Comparison of ENCODE assay signal across 30 cellular contexts in the genomic region with DNA sequence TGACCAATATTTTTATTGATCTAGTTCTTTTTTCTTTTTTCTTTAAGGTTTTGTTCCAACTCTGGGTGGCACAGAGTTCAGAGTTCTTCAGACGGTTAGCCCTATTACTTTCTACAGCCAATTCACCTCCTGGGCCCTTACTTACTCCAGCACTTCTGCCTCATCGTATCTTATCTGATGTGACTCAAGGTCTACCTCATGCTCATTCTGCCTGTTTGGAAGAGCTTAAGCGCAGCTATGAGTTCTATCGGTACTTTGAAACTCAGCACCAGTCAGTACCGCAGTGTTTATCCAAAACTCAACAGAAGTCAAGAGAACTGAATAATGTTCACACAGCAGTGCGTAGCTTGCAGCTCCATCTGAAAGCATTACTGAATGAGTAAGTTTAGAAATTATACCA.
"Had no signal": no experiment of that assay in that cellular context is flagged by ENCODE, and none has a peak within 500 bp of the region (broad histone marks: within the 10 kb centered on the region; RNA-seq: fewer than 3 reads in every experiment).

No MANE protein-coding gene starts in this region.

- ATAC-seq: activated CD8-positive, alpha-beta memory T cell treated with anti-CD3 and anti-CD28 coated beads, Interleukin-2, amount 10 ng/mL, durations not matched to agents 7 days and 5 days; activated CD8-positive, alpha-beta T cell treated with anti-CD3 and anti-CD28 coated beads for 36 hours; activated naive CD4-positive, alpha-beta T cell treated with anti-CD3 and anti-CD28 coated beads, Interleukin-2, amount 50 U/mL, for 72 hours; effector memory CD8-positive, alpha-beta T cell; heart right ventricle; left ventricle myocardium superior; sciatic nerve; stimulated activated naive CD8-positive, alpha-beta T cell treated with anti-CD3 and anti-CD28 coated beads, Interleukin-15, Interleukin-2, amounts not matched to agents 100 U/mL and 50 U/mL, for 24 hours had no signal

- DNase-seq: activated B cell treated with CpG ODN at 0.5 μM for 24 hours; activated CD4-positive, alpha-beta T cell treated with anti-CD3 and anti-CD28 coated beads, Interleukin-2, amount 50 U/mL, for 1 hour; activated CD8-positive, alpha-beta memory T cell treated with anti-CD3 and anti-CD28 coated beads, Interleukin-2, amount 10 ng/mL, durations not matched to agents 7 days and 5 days; activated CD8-positive, alpha-beta T cell treated with anti-CD3 and anti-CD28 coated beads for 36 hours; activated naive CD4-positive, alpha-beta T cell; activated T-cell treated with anti-CD3 and anti-CD28 coated beads, Interleukin-2, amount 50 U/mL, for 48 hours; amniotic stem cell; cerebellar nuclear complex; cortex of kidney; effector memory CD8-positive, alpha-beta T cell; foreskin melanocyte; heart right ventricle; islet precursor cell; left ventricle myocardium superior; mammary epithelial cell; naive B cell; nephron progenitor cell; retina; stimulated activated CD4-positive, alpha-beta T cell treated with anti-CD3 and anti-CD28 coated beads, Interleukin-12 subunit alpha, Interleukin-12 subunit beta, amount 100 ng/mL, for 4 hours; stimulated activated CD4-positive, alpha-beta T cell treated with anti-CD3 and anti-CD28 coated beads, Interleukin-4, amount 100 ng/mL, for 1 hour; stimulated activated naive CD8-positive, alpha-beta T cell treated with anti-CD3 and anti-CD28 coated beads, Interleukin-15, Interleukin-2, amounts not matched to agents 100 U/mL and 50 U/mL, for 24 hours; T-helper 2 cell; testis; transverse colon had no signal

- H3K27ac ChIP-seq: heart right ventricle, neutrophil, prostate gland, skin epidermis, testis, transverse colon had no signal

- H3K9me3 ChIP-seq: heart right ventricle, neutrophil, prostate gland, testis, transverse colon had no signal

- H3K4me3 ChIP-seq: heart right ventricle, prostate gland, skin epidermis, testis, transverse colon had no signal

- H3K4me1 ChIP-seq: prostate gland, testis, transverse colon had no signal

- FAIRE-seq: urothelium cell line had no signal

- H3K27me3 ChIP-seq: heart right ventricle, neutrophil, testis, transverse colon had no signal

- H3K36me3 ChIP-seq: prostate gland had no signal
